Comparison of ENCODE assay signal across 8 cellular contexts in genomic region chr10:7817984-7818294, GRCh38. TPM values are rescaled to one million over a fixed set of nuclear protein-coding genes. Genes with fewer than 3 reads are reported as not detected.
DNase-seq lines count a peak whose midpoint lies in the region; ATAC-seq and TF ChIP-seq lines count a peak whose summit lies in the region.

No MANE protein-coding gene starts in this region.

- ATAC-seq in HG02970 (IDR thresholded peaks at IDR 0.05; ENCODE audit: low FRiP score, unreplicated experiment), result peak; percentile 15
- ATAC-seq in activated naive CD8-positive, alpha-beta T cell treated with anti-CD3 and anti-CD28 coated beads, Interleukin-2, amount 50 U/mL, for 24 hours, result no peak

- H3K4me3 ChIP-seq in GM06990 (replicated peaks; ENCODE audit: low read depth, low read length) (peak overlapping the region; percentile 94), liver (ENCODE audit: low read depth in 1 of 3, low read length in 3 of 3) (peak overlapping the region; percentile 83 to 98 (median 93)), urinary bladder (ENCODE audit: low read depth, low read length) (peak overlapping the region; percentile 89)

- H3K4me1 Mint-ChIP-seq in activated naive CD8-positive, alpha-beta T cell treated with anti-CD3 and anti-CD28 coated beads, Interleukin-2, amount 50 U/mL, for 24 hours, result peaks cover 38% of the 10 kb centered on the region

- under 1% methylated on average over 10 of the region's 10 CpGs for WGBS in liver
- under 1% methylated on average over 10 of the region's 10 CpGs for WGBS in urinary bladder

- H3K27me3 Mint-ChIP-seq in activated naive CD8-positive, alpha-beta T cell treated with anti-CD3 and anti-CD28 coated beads, Interleukin-2, amount 50 U/mL, for 24 hours, result no peaks in the 10 kb centered on the region

- no peak overlapping the region for H3K9ac ChIP-seq in liver (ENCODE audit: low read depth in 1 of 2, low read length in 2 of 2)

- peak overlapping the region; percentile 99 for H3K4me3 Mint-ChIP-seq in activated naive CD8-positive, alpha-beta T cell treated with anti-CD3 and anti-CD28 coated beads, Interleukin-2, amount 50 U/mL, for 24 hours

- no peak for DNase-seq in GM06990 (ENCODE audit: extremely low read depth, insufficient read length)
- no peak for DNase-seq in activated naive CD8-positive, alpha-beta T cell treated with anti-CD3 and anti-CD28 coated beads, Interleukin-2, amount 50 U/mL, for 24 hours
- DNase-seq in retina, result no peak
- no peak for DNase-seq in activated gamma-delta T cell treated with Interleukin-2 at 50 U/mL for 16 hours
- no peak for DNase-seq in NCI-H2171 (lab: John Stamatoyannopoulos, UW)

- H3K27me3 ChIP-seq in GM06990 (replicated peaks; ENCODE audit: control insufficient read depth, insufficient read depth, low read length), result no peaks in the 10 kb centered on the region
- no peaks in the 10 kb centered on the region for H3K27me3 ChIP-seq in liver (ENCODE audit: control insufficient read depth in 4 of 4, insufficient read depth in 4 of 4, low read length in 3 of 4)

- no peaks in the 10 kb centered on the region; the same call in 1 of the 2 replicates for H3K36me3 ChIP-seq in GM06990 (ENCODE audit: control insufficient read depth, insufficient read depth, low read length)
- H3K36me3 ChIP-seq in liver (ENCODE audit: control insufficient read depth in 4 of 4, insufficient read depth in 3 of 4, low read depth in 1 of 4, low read length in 3 of 4), result no peaks in the 10 kb centered on the region
- no peaks in the 10 kb centered on the region for H3K36me3 ChIP-seq in urinary bladder (ENCODE audit: insufficient read depth)

- no peak for TF ChIP-seq RAD21 in liver (IDR thresholded peaks at IDR 0.05)

- H3K4me1 ChIP-seq in liver (ENCODE audit: control insufficient read depth in 4 of 4, insufficient read depth in 4 of 4, low read length in 3 of 4) (peaks cover 5 to 22% (median 14%) of the 10 kb centered on the region in 4 donors), urinary bladder (ENCODE audit: insufficient read depth) (no peaks in the 10 kb centered on the region)

- H3K36me3 Mint-ChIP-seq in activated naive CD8-positive, alpha-beta T cell treated with anti-CD3 and anti-CD28 coated beads, Interleukin-2, amount 50 U/mL, for 24 hours (ENCODE audit: low read depth), result peaks cover 4% of the 10 kb centered on the region

- no peaks in the 10 kb centered on the region for H3K9me3 Mint-ChIP-seq in activated naive CD8-positive, alpha-beta T cell treated with anti-CD3 and anti-CD28 coated beads, Interleukin-2, amount 50 U/mL, for 24 hours

- TF ChIP-seq CTCF in GM06990 (IDR thresholded peaks at IDR 0.05; ENCODE audit: insufficient read depth, low read length, poor library complexity, severe bottlenecking) (no peak), liver (IDR thresholded peaks at IDR 0.05; ENCODE audit: low read depth, low read length, missing input control) (no peak)

- H3K27ac ChIP-seq in liver (ENCODE audit: low read depth in 1 of 2, low read length in 2 of 2) (peak overlapping the region in 1 of 2 donors; percentile 6), urinary bladder (ENCODE audit: low read depth) (no peak overlapping the region)

- peak overlapping the region; percentile 92 for H3K27ac Mint-ChIP-seq in activated naive CD8-positive, alpha-beta T cell treated with anti-CD3 and anti-CD28 coated beads, Interleukin-2, amount 50 U/mL, for 24 hours

- no peaks in the 10 kb centered on the region for H3K9me3 ChIP-seq in liver (ENCODE audit: control insufficient read depth in 4 of 4, low read length in 3 of 4)

TF ChIP-seq in liver, 16 proteins besides CTCF, POLR2A, EP300 and RAD21:
- TF ChIP-seq TAF1 (conservative IDR thresholded peaks at IDR 0.05), result no peak
- TF ChIP-seq GABPA (IDR thresholded peaks at IDR 0.05 in 1 of 2, conservative IDR thresholded peaks at IDR 0.05 in 1 of 2), result peak in 1 of 2 donors; percentile 16
- no peak for TF ChIP-seq REST (IDR thresholded peaks at IDR 0.05)

RNA-seq across cellular contexts. Expression of gene TAF3, which starts 0.4 kb away (rescaled TPM):
- total RNA-seq in liver (1 to 10 TPM; 1.9 TPM), urinary bladder (3.8 TPM)
- polyA plus RNA-seq in liver (1 to 10 TPM; 1.5 to 3.6 TPM), urinary bladder (7.5 TPM)

RNA-seq across cellular contexts. Expression of gene ATP5F1C, which starts 30.0 kb away (rescaled TPM):
- total RNA-seq in liver (100 to 1,000 TPM; 133 to 201 TPM), urinary bladder (254 TPM)
- polyA plus RNA-seq in liver (100 to 1,000 TPM; 208 to 262 TPM), urinary bladder (262 TPM)

RNA-seq across cellular contexts. Expression of gene KIN, which starts 30.1 kb away (rescaled TPM):
- 1 to 10 TPM; 2.5 to 3.8 TPM for total RNA-seq in liver
- polyA plus RNA-seq in liver, result 1 to 10 TPM; 2.4 to 3.8 TPM
- 15.9 TPM for total RNA-seq in urinary bladder
- 8.0 TPM for polyA plus RNA-seq in urinary bladder
